Comparison of ENCODE assay signal across 1 cellular context in the genomic region with DNA sequence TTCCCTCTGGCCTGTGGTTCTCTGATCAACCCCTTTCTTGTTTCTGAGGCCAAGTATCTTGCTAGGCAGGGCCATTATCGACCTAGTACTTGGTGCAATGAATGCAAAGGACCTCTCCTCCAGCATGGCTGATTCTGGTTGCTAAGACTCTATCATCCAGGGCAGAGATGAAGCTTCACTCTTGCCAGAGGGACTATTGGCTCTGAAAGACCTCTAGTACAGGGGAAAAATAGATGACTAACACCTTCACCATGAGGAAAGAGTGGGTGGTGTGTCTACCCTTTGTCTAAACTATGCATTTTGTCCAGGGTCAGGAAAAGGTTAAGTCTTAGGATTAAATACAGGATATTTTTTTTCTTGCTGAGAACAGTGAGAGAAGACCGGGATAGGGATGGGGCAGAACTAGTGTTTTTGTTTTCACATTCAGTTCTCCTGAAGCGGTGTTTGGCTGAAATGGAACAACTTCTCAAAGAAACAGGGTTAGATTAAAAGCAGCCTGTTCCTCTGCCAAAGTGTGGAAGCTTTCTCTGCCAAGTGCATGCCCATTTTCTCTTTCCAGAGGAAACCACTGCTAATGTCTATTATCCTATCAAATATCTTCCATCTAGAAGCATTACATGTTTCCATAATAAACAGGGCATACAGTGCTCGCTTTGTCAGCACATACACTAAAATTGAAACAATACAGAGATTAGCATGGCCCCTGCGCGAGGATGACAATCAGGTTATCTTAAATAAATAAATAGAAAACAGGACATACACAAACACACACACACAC.
TF ChIP-seq lines count a peak whose summit lies in the region.

No MANE protein-coding gene starts in this region.

TF ChIP-seq in HEK293, 187 proteins besides CTCF, POLR2A, EP300 and RAD21 (continued from another document):
- TF ChIP-seq, protein P1, sequence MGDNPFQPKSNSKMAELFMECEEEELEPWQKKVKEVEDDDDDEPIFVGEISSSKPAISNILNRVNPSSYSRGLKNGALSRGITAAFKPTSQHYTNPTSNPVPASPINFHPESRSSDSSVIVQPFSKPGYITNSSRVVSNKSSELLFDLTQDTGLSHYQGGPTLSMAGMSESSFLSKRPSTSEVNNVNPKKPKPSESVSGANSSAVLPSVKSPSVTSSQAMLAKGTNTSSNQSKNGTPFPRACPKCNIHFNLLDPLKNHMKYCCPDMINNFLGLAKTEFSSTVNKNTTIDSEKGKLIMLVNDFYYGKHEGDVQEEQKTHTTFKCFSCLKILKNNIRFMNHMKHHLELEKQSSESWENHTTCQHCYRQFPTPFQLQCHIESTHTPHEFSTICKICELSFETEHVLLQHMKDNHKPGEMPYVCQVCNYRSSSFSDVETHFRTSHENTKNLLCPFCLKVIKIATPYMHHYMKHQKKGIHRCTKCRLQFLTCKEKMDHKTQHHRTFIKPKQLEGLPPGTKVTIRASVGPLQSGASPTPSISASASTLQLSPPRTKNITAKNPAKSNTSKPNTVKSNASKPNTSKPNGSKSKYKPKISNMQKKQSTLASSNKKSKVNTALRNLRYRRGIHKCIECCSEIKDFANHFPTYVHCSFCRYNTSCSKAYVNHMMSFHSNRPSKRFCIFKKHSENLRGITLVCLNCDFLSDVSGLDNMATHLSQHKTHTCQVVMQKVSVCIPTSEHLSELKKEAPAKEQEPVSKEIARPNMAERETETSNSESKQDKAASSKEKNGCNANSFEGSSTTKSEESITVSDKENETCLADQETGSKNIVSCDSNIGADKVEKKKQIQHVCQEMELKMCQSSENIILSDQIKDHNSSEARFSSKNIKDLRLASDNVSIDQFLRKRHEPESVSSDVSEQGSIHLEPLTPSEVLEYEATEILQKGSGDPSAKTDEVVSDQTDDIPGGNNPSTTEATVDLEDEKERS (tag by site-specific recombination; IDR thresholded peaks at IDR 0.05), result no peak
- TF ChIP-seq ZNF558 (tag by site-specific recombination; IDR thresholded peaks at IDR 0.05) (no peak), PRDM1 (tag by site-specific recombination; IDR thresholded peaks at IDR 0.05) (0 out of 2 replicates have a peak, but pooled peaks have one; percentile 12), ZBTB1 (tag by site-specific recombination; IDR thresholded peaks at IDR 0.05) (no peak), FEZF1 (tag by site-specific recombination; IDR thresholded peaks at IDR 0.05) (peak; percentile 24; the same call in 1 of the 2 replicates), ZNF514 (tag by site-specific recombination; IDR thresholded peaks at IDR 0.05) (no peak), ZSCAN23 (tag by site-specific recombination; IDR thresholded peaks at IDR 0.05) (no peak), ZNF843 (tag by site-specific recombination; IDR thresholded peaks at IDR 0.05) (no peak)
- TF ChIP-seq, protein P2, sequence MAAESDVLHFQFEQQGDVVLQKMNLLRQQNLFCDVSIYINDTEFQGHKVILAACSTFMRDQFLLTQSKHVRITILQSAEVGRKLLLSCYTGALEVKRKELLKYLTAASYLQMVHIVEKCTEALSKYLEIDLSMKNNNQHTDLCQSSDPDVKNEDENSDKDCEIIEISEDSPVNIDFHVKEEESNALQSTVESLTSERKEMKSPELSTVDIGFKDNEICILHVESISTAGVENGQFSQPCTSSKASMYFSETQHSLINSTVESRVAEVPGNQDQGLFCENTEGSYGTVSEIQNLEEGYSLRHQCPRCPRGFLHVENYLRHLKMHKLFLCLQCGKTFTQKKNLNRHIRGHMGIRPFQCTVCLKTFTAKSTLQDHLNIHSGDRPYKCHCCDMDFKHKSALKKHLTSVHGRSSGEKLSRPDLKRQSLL (tag by site-specific recombination; IDR thresholded peaks at IDR 0.05), result no peak
- TF ChIP-seq, protein P3, sequence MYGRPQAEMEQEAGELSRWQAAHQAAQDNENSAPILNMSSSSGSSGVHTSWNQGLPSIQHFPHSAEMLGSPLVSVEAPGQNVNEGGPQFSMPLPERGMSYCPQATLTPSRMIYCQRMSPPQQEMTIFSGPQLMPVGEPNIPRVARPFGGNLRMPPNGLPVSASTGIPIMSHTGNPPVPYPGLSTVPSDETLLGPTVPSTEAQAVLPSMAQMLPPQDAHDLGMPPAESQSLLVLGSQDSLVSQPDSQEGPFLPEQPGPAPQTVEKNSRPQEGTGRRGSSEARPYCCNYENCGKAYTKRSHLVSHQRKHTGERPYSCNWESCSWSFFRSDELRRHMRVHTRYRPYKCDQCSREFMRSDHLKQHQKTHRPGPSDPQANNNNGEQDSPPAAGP (tag by site-specific recombination; IDR thresholded peaks at IDR 0.05), result no peak
- TF ChIP-seq, protein P4, sequence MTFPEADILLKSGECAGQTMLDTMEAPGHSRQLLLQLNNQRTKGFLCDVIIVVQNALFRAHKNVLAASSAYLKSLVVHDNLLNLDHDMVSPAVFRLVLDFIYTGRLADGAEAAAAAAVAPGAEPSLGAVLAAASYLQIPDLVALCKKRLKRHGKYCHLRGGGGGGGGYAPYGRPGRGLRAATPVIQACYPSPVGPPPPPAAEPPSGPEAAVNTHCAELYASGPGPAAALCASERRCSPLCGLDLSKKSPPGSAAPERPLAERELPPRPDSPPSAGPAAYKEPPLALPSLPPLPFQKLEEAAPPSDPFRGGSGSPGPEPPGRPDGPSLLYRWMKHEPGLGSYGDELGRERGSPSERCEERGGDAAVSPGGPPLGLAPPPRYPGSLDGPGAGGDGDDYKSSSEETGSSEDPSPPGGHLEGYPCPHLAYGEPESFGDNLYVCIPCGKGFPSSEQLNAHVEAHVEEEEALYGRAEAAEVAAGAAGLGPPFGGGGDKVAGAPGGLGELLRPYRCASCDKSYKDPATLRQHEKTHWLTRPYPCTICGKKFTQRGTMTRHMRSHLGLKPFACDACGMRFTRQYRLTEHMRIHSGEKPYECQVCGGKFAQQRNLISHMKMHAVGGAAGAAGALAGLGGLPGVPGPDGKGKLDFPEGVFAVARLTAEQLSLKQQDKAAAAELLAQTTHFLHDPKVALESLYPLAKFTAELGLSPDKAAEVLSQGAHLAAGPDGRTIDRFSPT (tag by site-specific recombination; IDR thresholded peaks at IDR 0.05), result no peak
- TF ChIP-seq, protein P5, sequence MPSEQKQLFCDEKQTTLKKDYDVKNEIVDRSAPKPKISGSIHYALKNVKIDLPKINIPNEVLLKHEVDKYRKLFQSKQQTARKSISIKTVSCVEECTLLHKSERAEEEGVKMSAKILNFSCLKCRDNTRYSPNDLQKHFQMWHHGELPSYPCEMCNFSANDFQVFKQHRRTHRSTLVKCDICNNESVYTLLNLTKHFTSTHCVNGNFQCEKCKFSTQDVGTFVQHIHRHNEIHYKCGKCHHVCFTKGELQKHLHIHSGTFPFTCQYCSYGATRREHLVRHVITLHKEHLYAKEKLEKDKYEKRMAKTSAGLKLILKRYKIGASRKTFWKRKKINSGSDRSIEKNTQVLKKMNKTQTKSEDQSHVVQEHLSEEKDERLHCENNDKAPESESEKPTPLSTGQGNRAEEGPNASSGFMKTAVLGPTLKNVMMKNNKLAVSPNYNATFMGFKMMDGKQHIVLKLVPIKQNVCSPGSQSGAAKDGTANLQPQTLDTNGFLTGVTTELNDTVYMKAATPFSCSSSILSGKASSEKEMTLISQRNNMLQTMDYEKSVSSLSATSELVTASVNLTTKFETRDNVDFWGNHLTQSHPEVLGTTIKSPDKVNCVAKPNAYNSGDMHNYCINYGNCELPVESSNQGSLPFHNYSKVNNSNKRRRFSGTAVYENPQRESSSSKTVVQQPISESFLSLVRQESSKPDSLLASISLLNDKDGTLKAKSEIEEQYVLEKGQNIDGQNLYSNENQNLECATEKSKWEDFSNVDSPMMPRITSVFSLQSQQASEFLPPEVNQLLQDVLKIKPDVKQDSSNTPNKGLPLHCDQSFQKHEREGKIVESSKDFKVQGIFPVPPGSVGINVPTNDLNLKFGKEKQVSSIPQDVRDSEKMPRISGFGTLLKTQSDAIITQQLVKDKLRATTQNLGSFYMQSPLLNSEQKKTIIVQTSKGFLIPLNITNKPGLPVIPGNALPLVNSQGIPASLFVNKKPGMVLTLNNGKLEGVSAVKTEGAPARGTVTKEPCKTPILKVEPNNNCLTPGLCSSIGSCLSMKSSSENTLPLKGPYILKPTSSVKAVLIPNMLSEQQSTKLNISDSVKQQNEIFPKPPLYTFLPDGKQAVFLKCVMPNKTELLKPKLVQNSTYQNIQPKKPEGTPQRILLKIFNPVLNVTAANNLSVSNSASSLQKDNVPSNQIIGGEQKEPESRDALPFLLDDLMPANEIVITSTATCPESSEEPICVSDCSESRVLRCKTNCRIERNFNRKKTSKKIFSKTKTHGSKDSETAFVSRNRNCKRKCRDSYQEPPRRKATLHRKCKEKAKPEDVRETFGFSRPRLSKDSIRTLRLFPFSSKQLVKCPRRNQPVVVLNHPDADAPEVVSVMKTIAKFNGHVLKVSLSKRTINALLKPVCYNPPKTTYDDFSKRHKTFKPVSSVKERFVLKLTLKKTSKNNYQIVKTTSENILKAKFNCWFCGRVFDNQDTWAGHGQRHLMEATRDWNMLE (tag by site-specific recombination; conservative IDR thresholded peaks at IDR 0.05; ENCODE audit: low read depth), result no peak
